ENCODE assay signal across 11 cellular contexts in the genomic region with DNA sequence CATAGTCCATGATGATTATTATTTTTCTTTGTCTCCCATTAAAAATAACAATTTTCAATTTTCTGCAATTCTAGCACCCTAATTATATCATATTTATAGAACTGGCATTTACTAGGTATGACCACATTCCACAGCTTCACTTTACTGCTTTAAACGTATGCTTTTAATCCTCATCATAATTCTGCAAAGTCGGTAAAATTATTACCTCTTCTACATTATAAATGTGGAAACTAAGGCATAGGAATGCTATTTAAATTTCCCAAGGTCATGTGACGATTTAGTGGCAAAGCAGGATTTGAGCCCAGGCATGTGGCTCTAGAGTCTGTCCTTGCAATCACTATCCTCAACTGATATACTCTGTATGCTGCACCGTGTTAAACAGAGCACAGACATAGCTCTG.
"Had no signal": no experiment of that assay in that cellular context is flagged by ENCODE, and none has a peak within 500 bp of the region (broad histone marks: within the 10 kb centered on the region; RNA-seq: fewer than 3 reads in every experiment).

No MANE protein-coding gene starts in this region.

- DNase-seq: GM23248, GOT3, H7, H9, HCEC 1CT, HFFc6 had no signal

- FAIRE-seq: H1, H54 had no signal

- H3K4me3 ChIP-seq: GM23248, GM23338, HAP-1 had no signal

- H3K36me3 ChIP-seq: HAP-1 had no signal

- H3K4me2 ChIP-seq: GM23338 had no signal

- H3K9me3 ChIP-seq: HAP-1 had no signal

- H3K9ac ChIP-seq: GM23248 had no signal

- ATAC-seq: GM23338, HCT116 had no signal

- H3K27ac ChIP-seq: GM23248 had no signal

- H3K4me1 ChIP-seq: HAP-1 had no signal

- H2AFZ ChIP-seq: GM23248, GM23338 had no signal
